ENCODE assay signal across 1 cellular context in the genomic region with DNA sequence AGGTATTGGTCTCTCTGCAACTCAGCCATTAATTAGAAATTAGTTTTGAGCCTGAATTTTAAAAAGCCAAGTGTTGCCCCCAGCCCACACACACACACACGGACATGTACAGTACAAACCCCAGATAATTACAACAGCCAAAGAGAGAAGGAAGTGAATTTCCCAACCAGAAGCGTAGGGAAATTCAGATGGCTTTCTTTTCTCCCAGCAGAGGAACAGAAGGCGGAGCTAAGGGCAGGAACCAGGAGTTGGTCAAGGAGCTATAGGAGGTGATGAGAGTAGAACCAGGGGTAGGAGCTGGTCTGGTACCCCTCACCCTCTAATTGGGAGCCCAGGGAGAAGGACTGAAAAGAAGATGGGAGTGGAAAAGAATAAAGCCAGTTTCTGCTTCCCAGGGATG.
TF ChIP-seq lines count a peak whose summit lies in the region.

No MANE protein-coding gene starts in this region.

TF ChIP-seq in WTC11, 78 proteins besides CTCF, POLR2A, EP300 and RAD21 (continued from another document):
- no peak for TF ChIP-seq AFF4 (CRISPR knock-in tag; IDR thresholded peaks at IDR 0.05; ENCODE audit: borderline replicate concordance)
- TF ChIP-seq, protein P1, sequence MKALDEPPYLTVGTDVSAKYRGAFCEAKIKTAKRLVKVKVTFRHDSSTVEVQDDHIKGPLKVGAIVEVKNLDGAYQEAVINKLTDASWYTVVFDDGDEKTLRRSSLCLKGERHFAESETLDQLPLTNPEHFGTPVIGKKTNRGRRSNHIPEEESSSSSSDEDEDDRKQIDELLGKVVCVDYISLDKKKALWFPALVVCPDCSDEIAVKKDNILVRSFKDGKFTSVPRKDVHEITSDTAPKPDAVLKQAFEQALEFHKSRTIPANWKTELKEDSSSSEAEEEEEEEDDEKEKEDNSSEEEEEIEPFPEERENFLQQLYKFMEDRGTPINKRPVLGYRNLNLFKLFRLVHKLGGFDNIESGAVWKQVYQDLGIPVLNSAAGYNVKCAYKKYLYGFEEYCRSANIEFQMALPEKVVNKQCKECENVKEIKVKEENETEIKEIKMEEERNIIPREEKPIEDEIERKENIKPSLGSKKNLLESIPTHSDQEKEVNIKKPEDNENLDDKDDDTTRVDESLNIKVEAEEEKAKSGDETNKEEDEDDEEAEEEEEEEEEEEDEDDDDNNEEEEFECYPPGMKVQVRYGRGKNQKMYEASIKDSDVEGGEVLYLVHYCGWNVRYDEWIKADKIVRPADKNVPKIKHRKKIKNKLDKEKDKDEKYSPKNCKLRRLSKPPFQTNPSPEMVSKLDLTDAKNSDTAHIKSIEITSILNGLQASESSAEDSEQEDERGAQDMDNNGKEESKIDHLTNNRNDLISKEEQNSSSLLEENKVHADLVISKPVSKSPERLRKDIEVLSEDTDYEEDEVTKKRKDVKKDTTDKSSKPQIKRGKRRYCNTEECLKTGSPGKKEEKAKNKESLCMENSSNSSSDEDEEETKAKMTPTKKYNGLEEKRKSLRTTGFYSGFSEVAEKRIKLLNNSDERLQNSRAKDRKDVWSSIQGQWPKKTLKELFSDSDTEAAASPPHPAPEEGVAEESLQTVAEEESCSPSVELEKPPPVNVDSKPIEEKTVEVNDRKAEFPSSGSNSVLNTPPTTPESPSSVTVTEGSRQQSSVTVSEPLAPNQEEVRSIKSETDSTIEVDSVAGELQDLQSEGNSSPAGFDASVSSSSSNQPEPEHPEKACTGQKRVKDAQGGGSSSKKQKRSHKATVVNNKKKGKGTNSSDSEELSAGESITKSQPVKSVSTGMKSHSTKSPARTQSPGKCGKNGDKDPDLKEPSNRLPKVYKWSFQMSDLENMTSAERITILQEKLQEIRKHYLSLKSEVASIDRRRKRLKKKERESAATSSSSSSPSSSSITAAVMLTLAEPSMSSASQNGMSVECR (CRISPR knock-in tag; IDR thresholded peaks at IDR 0.05; ENCODE audit: borderline replicate concordance), result no peak
- no peak for TF ChIP-seq JAZF1 (CRISPR knock-in tag; IDR thresholded peaks at IDR 0.05)
- TF ChIP-seq CBFB (CRISPR knock-in tag; IDR thresholded peaks at IDR 0.05; ENCODE audit: low read depth), result no peak
- no peak for TF ChIP-seq ZNF219 (CRISPR knock-in tag; IDR thresholded peaks at IDR 0.05; ENCODE audit: borderline replicate concordance)
- TF ChIP-seq, protein P2, sequence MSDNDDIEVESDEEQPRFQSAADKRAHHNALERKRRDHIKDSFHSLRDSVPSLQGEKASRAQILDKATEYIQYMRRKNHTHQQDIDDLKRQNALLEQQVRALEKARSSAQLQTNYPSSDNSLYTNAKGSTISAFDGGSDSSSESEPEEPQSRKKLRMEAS (CRISPR knock-in tag; IDR thresholded peaks at IDR 0.05), result no peak
- TF ChIP-seq ZNF423 (CRISPR knock-in tag; IDR thresholded peaks at IDR 0.05), result no peak
- TF ChIP-seq ZNF532 (CRISPR knock-in tag; IDR thresholded peaks at IDR 0.05; ENCODE audit: borderline replicate concordance), result no peak
TF ChIP-seq in WTC11: peak in this region for 0.
